In genomic region chr4:3340703-3341088, GRCh38 we compare ENCODE assay signal across 11 cellular contexts. TPM values are rescaled to one million over a fixed set of nuclear protein-coding genes. Genes with fewer than 3 reads are reported as not detected.
DNase-seq lines count a peak whose midpoint lies in the region; ATAC-seq, FAIRE-seq and TF ChIP-seq lines count a peak whose summit lies in the region.
"Had no signal": no experiment of that assay in that cellular context is flagged by ENCODE, and none has a peak within 500 bp of the region (broad histone marks: within the 10 kb centered on the region; RNA-seq: fewer than 3 reads in every experiment).

No MANE protein-coding gene starts in this region.

- H3K27ac Mint-ChIP-seq in CD14-positive monocyte (no peak overlapping the region), immature natural killer cell (no peak overlapping the region)
- H3K27ac Mint-ChIP-seq in activated T-cell treated with anti-CD3 and anti-CD28 coated beads, Interleukin-2, amount 50 U/mL, for 24 hours, result no peak overlapping the region
- H3K27ac Mint-ChIP-seq: CD8-positive, alpha-beta T cell had no signal

- no peak overlapping the region for H3K27ac ChIP-seq in K562 (ENCODE audit: extremely low read depth, low read depth, low read length)
- H3K27ac ChIP-seq in HepG2 (ENCODE audit: extremely low read length, insufficient read depth, low read length), result no peak overlapping the region

- intact Hi-C loops in K562 (cut with micrococcal nuclease) (no loop called here), HepG2 (cut with micrococcal nuclease; ENCODE audit: unreplicated experiment) (no loop called here), CD14-positive monocyte (cut with micrococcal nuclease) (no loop called here)

- DNase-seq in DMS153 (lab: John Stamatoyannopoulos, UW) (peak; percentile 75), NCI-H187 treated with DMSO at 0.1 percent for 48 hours (lab: John Stamatoyannopoulos, UW) (peak; percentile 46), K562 (ENCODE audit: extremely low read depth in 1 of 4, low spot score in 3 of 4) (no peak), HepG2 (ENCODE audit: low spot score) (no peak), CD14-positive monocyte (ENCODE audit: low spot score) (no peak), immature natural killer cell (no peak), GDM1 (lab: John Stamatoyannopoulos, UW) (no peak)
- DNase-seq in activated T-cell treated with anti-CD3 and anti-CD28 coated beads, Interleukin-2, amount 50 U/mL, for 24 hours, result no peak
- DNase-seq: activated T-cell treated with anti-CD3 and anti-CD28 coated beads, Interleukin-2, amount 50 U/mL, for 48 hours; T1000 had no signal

- H3K36me3 Mint-ChIP-seq in CD14-positive monocyte (peaks cover 7 to 9% of the 10 kb centered on the region in 2 donors), immature natural killer cell (peaks cover 0 to 6% (median 0%) of the 10 kb centered on the region in 3 donors)
- no peaks in the 10 kb centered on the region for H3K36me3 Mint-ChIP-seq in activated T-cell treated with anti-CD3 and anti-CD28 coated beads, Interleukin-2, amount 50 U/mL, for 24 hours (ENCODE audit: low read depth)
- H3K36me3 Mint-ChIP-seq: CD8-positive, alpha-beta T cell had no signal

- H4K20me1 ChIP-seq in K562 (replicated peaks; ENCODE audit: control insufficient read depth, insufficient read depth, low read length), result 0 out of 2 replicates have a peak, but pooled peaks cover 6% of the 10 kb centered on the region
- no peaks in the 10 kb centered on the region for H4K20me1 ChIP-seq in HepG2 (ENCODE audit: insufficient read depth, low read length)

- H3K36me3 ChIP-seq in K562 (ENCODE audit: control insufficient read depth, insufficient read depth, low read length) (no peaks in the 10 kb centered on the region), HepG2 (replicated peaks in 1 of 2; ENCODE audit: control insufficient read depth in 1 of 2, insufficient read depth in 2 of 2, low read length in 2 of 2) (peaks cover 4 to 11% of the 10 kb centered on the region in 2 experiments; a peak in 2 of 5 replicates)

- no peak for TF ChIP-seq RAD21 in K562 (CRISPR knock-in tag; conservative IDR thresholded peaks at IDR 0.05 in 1 of 2, IDR thresholded peaks at IDR 0.05 in 1 of 2)
- TF ChIP-seq RAD21 in HepG2 (CRISPR knock-in tag; IDR thresholded peaks at IDR 0.05), result no peak

- POLR2A ChIA-PET in K562 (lab: Yijun Ruan, JAX), result no interaction called here
- POLR2A ChIA-PET in HepG2 (lab: Yijun Ruan, JAX), result no interaction called here

- H3K4me2 ChIP-seq in K562 (ENCODE audit: insufficient read depth, low read length) (no peak overlapping the region), HepG2 (ENCODE audit: low read depth, low read length) (no peak overlapping the region)

- H3K9me3 ChIP-seq in K562 (replicated peaks; ENCODE audit: control insufficient read depth, insufficient read depth, low read depth, low read length) (no peaks in the 10 kb centered on the region), HepG2 (ENCODE audit: low read length) (no peaks in the 10 kb centered on the region)

- H3K27me3 Mint-ChIP-seq in CD14-positive monocyte (ENCODE audit: low read depth in 3 of 3) (peaks cover 0 to 2% (median 0%) of the 10 kb centered on the region in 3 donors), immature natural killer cell (ENCODE audit: low read depth in 3 of 3) (peaks cover 0 to 2% (median 0%) of the 10 kb centered on the region in 3 donors)
- no peaks in the 10 kb centered on the region for H3K27me3 Mint-ChIP-seq in activated T-cell treated with anti-CD3 and anti-CD28 coated beads, Interleukin-2, amount 50 U/mL, for 24 hours

- H3K4me3 ChIP-seq in K562, result no peak overlapping the region
- no peak overlapping the region for H3K4me3 ChIP-seq in HepG2 (replicated peaks in 1 of 3; ENCODE audit: insufficient read depth in 1 of 3, low read depth in 2 of 3, low read length in 3 of 3)

- H3K4me3 Mint-ChIP-seq in CD14-positive monocyte, result no peak overlapping the region
- no peak overlapping the region for H3K4me3 Mint-ChIP-seq in immature natural killer cell
- H3K4me3 Mint-ChIP-seq in activated T-cell treated with anti-CD3 and anti-CD28 coated beads, Interleukin-2, amount 50 U/mL, for 24 hours, result no peak overlapping the region
- H3K4me3 Mint-ChIP-seq: CD8-positive, alpha-beta T cell had no signal

- FAIRE-seq in K562 (lab: Jason Lieb, UNC), result no peak
- no peak for FAIRE-seq in HepG2 (lab: Jason Lieb, UNC)

- CTCF ChIA-PET in K562 (lab: Yijun Ruan, JAX; ENCODE audit: low intra/inter-chr PET ratio) (no interaction called here), HepG2 (lab: Yijun Ruan, JAX; ENCODE audit: low intra/inter-chr PET ratio, low total read pairs) (no interaction called here)

- BruUV-seq in K562 (replicated peaks; lab: Mats Ljungman, UMichigan), result no TSS peak
- no TSS peak for BruUV-seq in HepG2 (replicated peaks; lab: Mats Ljungman, UMichigan)

- H2AFZ ChIP-seq in K562 (ENCODE audit: low read depth, low read length), result no peak overlapping the region
- no peak overlapping the region for H2AFZ ChIP-seq in HepG2 (ENCODE audit: low read length)

- peaks cover 2% of the 10 kb centered on the region for H3K9me1 ChIP-seq in K562 (ENCODE audit: control insufficient read depth, insufficient read depth, low read length)

- H3K4me1 ChIP-seq in K562 (replicated peaks in 1 of 2; ENCODE audit: control insufficient read depth in 2 of 2, insufficient read depth in 2 of 2, low read length in 2 of 2) (peaks cover 0 to 9% of the 10 kb centered on the region in 2 experiments; a peak in 2 of 5 replicates), HepG2 (ENCODE audit: insufficient read depth, low read length) (peaks cover 27% of the 10 kb centered on the region)

- H3K4me1 Mint-ChIP-seq in CD14-positive monocyte (peaks cover 8% of the 10 kb centered on the region), immature natural killer cell (peaks cover 12 to 23% of the 10 kb centered on the region in 2 donors)
- peaks cover 11% of the 10 kb centered on the region for H3K4me1 Mint-ChIP-seq in activated T-cell treated with anti-CD3 and anti-CD28 coated beads, Interleukin-2, amount 50 U/mL, for 24 hours (ENCODE audit: low read depth)

- in situ Hi-C loops in K562 (cut with MboI), result loop anchor here (5.0 kb wide), 1 partner anchor 112 kb away; no protein-coding TSS in a partner anchor
- in situ Hi-C loops in HepG2 (cut with HindIII; ENCODE audit: extremely low pct_ligation_motif_present, low pct_unique_long_range_greater_than_20kb), result no loop called here

- TF ChIP-seq CTCF in K562 (IDR thresholded peaks at IDR 0.05 in 2 of 3, conservative IDR thresholded peaks at IDR 0.05 in 1 of 3; ENCODE audit: insufficient read depth in 2 of 3, low read depth in 1 of 3, low read length in 3 of 3) (peak in 1 of 3 experiments; percentile 4; a peak in 1 of 6 replicates), HepG2 (CRISPR knock-in tag; IDR thresholded peaks at IDR 0.05) (peak; percentile 44), CD14-positive monocyte (IDR thresholded peaks at IDR 0.05) (no peak)

- H3K27me3 ChIP-seq in K562 (ENCODE audit: control insufficient read depth in 2 of 2, insufficient read depth in 2 of 2, low read length in 2 of 2) (peaks cover 0 to 21% of the 10 kb centered on the region in 2 experiments; a peak in 2 of 5 replicates), HepG2 (ENCODE audit: control insufficient read depth in 1 of 2, insufficient read depth in 2 of 2, low read length in 2 of 2) (no peaks in the 10 kb centered on the region)

- no peak for TF ChIP-seq POLR2A in K562 (conservative IDR thresholded peaks at IDR 0.05)
- no peak for TF ChIP-seq POLR2A in HepG2 (IDR thresholded peaks at IDR 0.05; ENCODE audit: insufficient read depth in 1 of 2, low read depth in 2 of 2, low read length in 2 of 2)

- no peak overlapping the region for H3K9ac ChIP-seq in K562 (ENCODE audit: insufficient read depth in 1 of 2, low read depth in 2 of 2, low read length in 2 of 2)
- no peak overlapping the region for H3K9ac ChIP-seq in HepG2 (ENCODE audit: insufficient read depth, low read depth, low read length)

- ATAC-seq in K562 (peak; percentile 27; the same call in 2 of the 3 replicates), HepG2 (peak; percentile 49)
- ATAC-seq: CD8-positive, alpha-beta T cell had no signal

- TF ChIP-seq EP300 in K562 (IDR thresholded peaks at IDR 0.05; ENCODE audit: low read length), result no peak
- TF ChIP-seq EP300 in HepG2 (IDR thresholded peaks at IDR 0.05; ENCODE audit: low read depth in 2 of 2, low read length in 2 of 2), result no peak
- TF ChIP-seq EP300 in HepG2 (CRISPR knock-in tag; IDR thresholded peaks at IDR 0.05; ENCODE audit: borderline replicate concordance), result no peak

- H3K79me2 ChIP-seq in K562 (ENCODE audit: control insufficient read depth, insufficient read depth, low read length), result no peaks in the 10 kb centered on the region
- peaks cover 7% of the 10 kb centered on the region for H3K79me2 ChIP-seq in HepG2 (ENCODE audit: insufficient read depth, low read length)

- WGBS in K562 (ENCODE audit: insufficient coverage, low coverage, missing lambda C conversion rate), result 22% methylated on average over 14 of the region's 16 CpGs
- WGBS in HepG2 (ENCODE audit: low lambda C conversion rate), result 86% methylated on average over 5 of the region's 16 CpGs

- H3K9me3 Mint-ChIP-seq in CD14-positive monocyte, result no peaks in the 10 kb centered on the region
- H3K9me3 Mint-ChIP-seq in immature natural killer cell, result no peaks in the 10 kb centered on the region
- no peaks in the 10 kb centered on the region for H3K9me3 Mint-ChIP-seq in activated T-cell treated with anti-CD3 and anti-CD28 coated beads, Interleukin-2, amount 50 U/mL, for 24 hours
- H3K9me3 Mint-ChIP-seq: CD8-positive, alpha-beta T cell had no signal

RNA-seq across cellular contexts. Expression of gene RGS12, which starts 47.9 kb away (rescaled TPM):
- 25.8 and 36.7 TPM in 2 replicates for total RNA-seq in K562 (2011; cell fraction: chromatin; rRNA removed; ENCODE audit: low replicate concordance)
- total RNA-seq in K562 (2011; cell fraction: nucleolus; rRNA removed), result 16.2 and 16.6 TPM in 2 replicates
- total RNA-seq in K562 (2011; cell fraction: nucleoplasm; rRNA removed), result 13.2 and 16.0 TPM in 2 replicates
- total RNA-seq in K562 (2014; rRNA removed) (3.6 and 4.7 TPM in 2 replicates), K562 (2014; rRNA removed; fragmentation: Illumina TruSeq; extraction: Trizol) (5.7 and 6.4 TPM in 2 replicates), K562 (2015; rRNA removed; fragmentation: Illumina TruSeq; extraction: Trizol) (6.3 and 6.4 TPM in 2 replicates), K562 (2021) (6.8 and 8.8 TPM in 2 replicates), HepG2 (2016; rRNA removed; fragmentation: Illumina TruSeq; extraction: Trizol) (18.2 and 21.0 TPM in 2 replicates)
- polyA plus RNA-seq in K562 (2011; rRNA removed) (4.3 and 5.8 TPM in 2 replicates), K562 (2014; fragmentation: Illumina TruSeq; extraction: Trizol) (5.5 and 6.4 TPM in 2 replicates), K562 (2014; fragmentation: Nextera tagmentation; extraction: Ambion mirVana) (under 1 TPM; 0.30 to 0.42 TPM), K562 (2014; rRNA removed) (4.2 and 5.1 TPM in 2 replicates), HepG2 (2011; rRNA removed) (27.7 and 35.5 TPM in 2 replicates), CD14-positive monocyte (1 to 10 TPM in 1 of 2 donors, under 1 TPM in 1; 0.75 to 2.7 TPM), immature natural killer cell (1 to 10 TPM in 2 of 3 donors, not detected in 1; 2.5 to 2.7 TPM)
- 2.0 and 3.4 TPM in 2 replicates for polyA plus RNA-seq in K562 (2011; cell fraction: cytosol; rRNA removed)
- polyA plus RNA-seq in K562 (2011; cell fraction: nucleus; rRNA removed), result 14.7 and 18.5 TPM in 2 replicates
- polyA plus RNA-seq in K562 (2012), result 8.1 and 12.4 TPM in 2 replicates
- 4.5 and 5.3 TPM in 2 replicates for polyA minus RNA-seq in K562 (2011; rRNA and poly(A)+ RNA removed)
- polyA minus RNA-seq in K562 (2011; cell fraction: cytosol; rRNA and poly(A)+ RNA removed), result 6.0 and 15.5 TPM in 2 replicates
- 16.2 and 16.4 TPM in 2 replicates for polyA minus RNA-seq in K562 (2011; cell fraction: nucleus; rRNA and poly(A)+ RNA removed)
- 9.3 and 11.0 TPM in 2 replicates for total RNA-seq in HepG2 (2016; cell fraction: cytosol; rRNA removed; fragmentation: Illumina TruSeq; extraction: Trizol; ENCODE audit: low read depth)
- 16.0 and 24.7 TPM in 2 replicates for total RNA-seq in HepG2 (2016; cell fraction: insoluble cytoplasmic fraction; rRNA removed; fragmentation: Illumina TruSeq; extraction: Trizol)
- total RNA-seq in HepG2 (2016; cell fraction: membrane; rRNA removed; fragmentation: Illumina TruSeq; extraction: Trizol), result 16.1 and 18.9 TPM in 2 replicates
- total RNA-seq in HepG2 (2016; cell fraction: nucleus; rRNA removed; fragmentation: Illumina TruSeq; extraction: Trizol), result 21.7 and 25.1 TPM in 2 replicates
- 11.1 and 23.9 TPM in 2 replicates for polyA plus RNA-seq in HepG2 (2011; cell fraction: cytosol; rRNA removed)
- polyA plus RNA-seq in HepG2 (2011; cell fraction: nucleus; rRNA removed), result 115 and 118 TPM in 2 replicates
- 37.4 and 43.4 TPM in 2 replicates for polyA plus RNA-seq in HepG2 (2012)
- 2.0 and 3.4 TPM in 2 replicates for polyA plus RNA-seq in HepG2 (2016; cell fraction: cytosol; fragmentation: Illumina TruSeq; extraction: Trizol; ENCODE audit: low read depth)
- polyA plus RNA-seq in HepG2 (2016; cell fraction: insoluble cytoplasmic fraction; fragmentation: Illumina TruSeq; extraction: Trizol; ENCODE audit: low read depth), result 17.8 and 20.5 TPM in 2 replicates
- polyA plus RNA-seq in HepG2 (2016; cell fraction: membrane; fragmentation: Illumina TruSeq; extraction: Trizol; ENCODE audit: low read depth), result 5.5 and 5.6 TPM in 2 replicates
- 51.0 and 56.7 TPM in 2 replicates for polyA plus RNA-seq in HepG2 (2016; cell fraction: nucleus; fragmentation: Illumina TruSeq; extraction: Trizol; ENCODE audit: insufficient read depth, low read depth)
- 4.5 and 52.2 TPM in 2 replicates for polyA minus RNA-seq in HepG2 (2011; rRNA and poly(A)+ RNA removed; ENCODE audit: low replicate concordance)
- 14.2 and 24.5 TPM in 2 replicates for polyA minus RNA-seq in HepG2 (2011; cell fraction: cytosol; rRNA and poly(A)+ RNA removed)
- polyA minus RNA-seq in HepG2 (2011; cell fraction: nucleus; rRNA and poly(A)+ RNA removed), result 45.0 and 59.1 TPM in 2 replicates

Comparison
In these comparisons a context has a peak if more than half of its experiments do, and no peak if none do; other contexts are left out.
1. DNase-seq: peak in DMS153 (single experiment) and NCI-H187 treated with DMSO at 0.1 percent for 48 hours (single experiment); none in K562 (0 of 4), HepG2 (single experiment), CD14-positive monocyte (single experiment), immature natural killer cell (0 of 3), GDM1 (single experiment) and activated T-cell treated with anti-CD3 and anti-CD28 coated beads, Interleukin-2, amount 50 U/mL, for 24 hours (single experiment).